In the genomic region with DNA sequence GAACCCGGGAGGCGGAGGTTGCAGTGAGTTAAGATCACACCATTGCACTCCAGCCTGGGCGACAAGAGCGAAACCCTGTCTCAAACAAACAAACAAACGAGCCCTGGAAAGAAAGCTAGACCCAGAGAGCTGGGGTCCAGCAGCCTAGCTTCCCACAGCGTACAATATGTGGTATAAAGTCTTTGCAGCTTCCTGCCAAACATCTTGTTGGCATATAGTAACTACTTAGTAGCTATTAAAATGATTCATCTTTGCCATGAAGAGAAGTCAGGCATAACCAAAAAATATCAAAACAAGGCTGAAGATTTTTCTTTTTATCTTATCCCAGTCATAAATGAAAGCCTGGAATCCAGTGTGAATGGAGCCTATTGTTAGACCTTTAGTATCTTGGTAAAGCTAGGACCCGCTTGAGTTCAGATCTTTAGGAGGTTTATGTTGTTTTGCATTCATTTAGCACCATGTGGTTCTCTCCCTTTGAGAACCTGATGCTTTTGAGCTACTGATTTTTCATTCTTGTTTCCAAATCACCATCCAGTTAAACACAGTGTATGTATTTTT, we compare ENCODE assay signal across 2 cellular contexts.
TF ChIP-seq lines count a peak whose summit lies in the region.

No MANE protein-coding gene starts in this region.

TF ChIP-seq in H1, 55 proteins besides CTCF, POLR2A, EP300 and RAD21 (continued from another document):
- TF ChIP-seq, protein P1, sequence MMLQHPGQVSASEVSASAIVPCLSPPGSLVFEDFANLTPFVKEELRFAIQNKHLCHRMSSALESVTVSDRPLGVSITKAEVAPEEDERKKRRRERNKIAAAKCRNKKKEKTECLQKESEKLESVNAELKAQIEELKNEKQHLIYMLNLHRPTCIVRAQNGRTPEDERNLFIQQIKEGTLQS (IDR thresholded peaks at IDR 0.05; ENCODE audit: insufficient read depth, low read depth, low read length), result no peak
- TF ChIP-seq EZH2 (IDR thresholded peaks at IDR 0.05; ENCODE audit: low read depth, low read length, severe bottlenecking) (no peak), TAF1 (IDR thresholded peaks at IDR 0.05; ENCODE audit: low read depth, low read length) (no peak), POU5F1 (IDR thresholded peaks at IDR 0.05; ENCODE audit: low read depth, low read length) (no peak), BACH1 (IDR thresholded peaks at IDR 0.05; ENCODE audit: low read length) (no peak), GTF2F1 (IDR thresholded peaks at IDR 0.05; ENCODE audit: borderline replicate concordance, low read depth, low read length) (no peak)
- TF ChIP-seq, protein P2, sequence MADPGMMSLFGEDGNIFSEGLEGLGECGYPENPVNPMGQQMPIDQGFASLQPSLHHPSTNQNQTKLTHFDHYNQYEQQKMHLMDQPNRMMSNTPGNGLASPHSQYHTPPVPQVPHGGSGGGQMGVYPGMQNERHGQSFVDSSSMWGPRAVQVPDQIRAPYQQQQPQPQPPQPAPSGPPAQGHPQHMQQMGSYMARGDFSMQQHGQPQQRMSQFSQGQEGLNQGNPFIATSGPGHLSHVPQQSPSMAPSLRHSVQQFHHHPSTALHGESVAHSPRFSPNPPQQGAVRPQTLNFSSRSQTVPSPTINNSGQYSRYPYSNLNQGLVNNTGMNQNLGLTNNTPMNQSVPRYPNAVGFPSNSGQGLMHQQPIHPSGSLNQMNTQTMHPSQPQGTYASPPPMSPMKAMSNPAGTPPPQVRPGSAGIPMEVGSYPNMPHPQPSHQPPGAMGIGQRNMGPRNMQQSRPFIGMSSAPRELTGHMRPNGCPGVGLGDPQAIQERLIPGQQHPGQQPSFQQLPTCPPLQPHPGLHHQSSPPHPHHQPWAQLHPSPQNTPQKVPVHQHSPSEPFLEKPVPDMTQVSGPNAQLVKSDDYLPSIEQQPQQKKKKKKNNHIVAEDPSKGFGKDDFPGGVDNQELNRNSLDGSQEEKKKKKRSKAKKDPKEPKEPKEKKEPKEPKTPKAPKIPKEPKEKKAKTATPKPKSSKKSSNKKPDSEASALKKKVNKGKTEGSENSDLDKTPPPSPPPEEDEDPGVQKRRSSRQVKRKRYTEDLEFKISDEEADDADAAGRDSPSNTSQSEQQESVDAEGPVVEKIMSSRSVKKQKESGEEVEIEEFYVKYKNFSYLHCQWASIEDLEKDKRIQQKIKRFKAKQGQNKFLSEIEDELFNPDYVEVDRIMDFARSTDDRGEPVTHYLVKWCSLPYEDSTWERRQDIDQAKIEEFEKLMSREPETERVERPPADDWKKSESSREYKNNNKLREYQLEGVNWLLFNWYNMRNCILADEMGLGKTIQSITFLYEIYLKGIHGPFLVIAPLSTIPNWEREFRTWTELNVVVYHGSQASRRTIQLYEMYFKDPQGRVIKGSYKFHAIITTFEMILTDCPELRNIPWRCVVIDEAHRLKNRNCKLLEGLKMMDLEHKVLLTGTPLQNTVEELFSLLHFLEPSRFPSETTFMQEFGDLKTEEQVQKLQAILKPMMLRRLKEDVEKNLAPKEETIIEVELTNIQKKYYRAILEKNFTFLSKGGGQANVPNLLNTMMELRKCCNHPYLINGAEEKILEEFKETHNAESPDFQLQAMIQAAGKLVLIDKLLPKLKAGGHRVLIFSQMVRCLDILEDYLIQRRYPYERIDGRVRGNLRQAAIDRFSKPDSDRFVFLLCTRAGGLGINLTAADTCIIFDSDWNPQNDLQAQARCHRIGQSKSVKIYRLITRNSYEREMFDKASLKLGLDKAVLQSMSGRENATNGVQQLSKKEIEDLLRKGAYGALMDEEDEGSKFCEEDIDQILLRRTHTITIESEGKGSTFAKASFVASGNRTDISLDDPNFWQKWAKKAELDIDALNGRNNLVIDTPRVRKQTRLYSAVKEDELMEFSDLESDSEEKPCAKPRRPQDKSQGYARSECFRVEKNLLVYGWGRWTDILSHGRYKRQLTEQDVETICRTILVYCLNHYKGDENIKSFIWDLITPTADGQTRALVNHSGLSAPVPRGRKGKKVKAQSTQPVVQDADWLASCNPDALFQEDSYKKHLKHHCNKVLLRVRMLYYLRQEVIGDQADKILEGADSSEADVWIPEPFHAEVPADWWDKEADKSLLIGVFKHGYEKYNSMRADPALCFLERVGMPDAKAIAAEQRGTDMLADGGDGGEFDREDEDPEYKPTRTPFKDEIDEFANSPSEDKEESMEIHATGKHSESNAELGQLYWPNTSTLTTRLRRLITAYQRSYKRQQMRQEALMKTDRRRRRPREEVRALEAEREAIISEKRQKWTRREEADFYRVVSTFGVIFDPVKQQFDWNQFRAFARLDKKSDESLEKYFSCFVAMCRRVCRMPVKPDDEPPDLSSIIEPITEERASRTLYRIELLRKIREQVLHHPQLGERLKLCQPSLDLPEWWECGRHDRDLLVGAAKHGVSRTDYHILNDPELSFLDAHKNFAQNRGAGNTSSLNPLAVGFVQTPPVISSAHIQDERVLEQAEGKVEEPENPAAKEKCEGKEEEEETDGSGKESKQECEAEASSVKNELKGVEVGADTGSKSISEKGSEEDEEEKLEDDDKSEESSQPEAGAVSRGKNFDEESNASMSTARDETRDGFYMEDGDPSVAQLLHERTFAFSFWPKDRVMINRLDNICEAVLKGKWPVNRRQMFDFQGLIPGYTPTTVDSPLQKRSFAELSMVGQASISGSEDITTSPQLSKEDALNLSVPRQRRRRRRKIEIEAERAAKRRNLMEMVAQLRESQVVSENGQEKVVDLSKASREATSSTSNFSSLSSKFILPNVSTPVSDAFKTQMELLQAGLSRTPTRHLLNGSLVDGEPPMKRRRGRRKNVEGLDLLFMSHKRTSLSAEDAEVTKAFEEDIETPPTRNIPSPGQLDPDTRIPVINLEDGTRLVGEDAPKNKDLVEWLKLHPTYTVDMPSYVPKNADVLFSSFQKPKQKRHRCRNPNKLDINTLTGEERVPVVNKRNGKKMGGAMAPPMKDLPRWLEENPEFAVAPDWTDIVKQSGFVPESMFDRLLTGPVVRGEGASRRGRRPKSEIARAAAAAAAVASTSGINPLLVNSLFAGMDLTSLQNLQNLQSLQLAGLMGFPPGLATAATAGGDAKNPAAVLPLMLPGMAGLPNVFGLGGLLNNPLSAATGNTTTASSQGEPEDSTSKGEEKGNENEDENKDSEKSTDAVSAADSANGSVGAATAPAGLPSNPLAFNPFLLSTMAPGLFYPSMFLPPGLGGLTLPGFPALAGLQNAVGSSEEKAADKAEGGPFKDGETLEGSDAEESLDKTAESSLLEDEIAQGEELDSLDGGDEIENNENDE (IDR thresholded peaks at IDR 0.05; ENCODE audit: insufficient replicate concordance, low read length), result no peak

TF ChIP-seq in neural cell, 6 proteins besides CTCF, POLR2A, EP300 and RAD21 (continued from another document):
- TF ChIP-seq, protein P3, sequence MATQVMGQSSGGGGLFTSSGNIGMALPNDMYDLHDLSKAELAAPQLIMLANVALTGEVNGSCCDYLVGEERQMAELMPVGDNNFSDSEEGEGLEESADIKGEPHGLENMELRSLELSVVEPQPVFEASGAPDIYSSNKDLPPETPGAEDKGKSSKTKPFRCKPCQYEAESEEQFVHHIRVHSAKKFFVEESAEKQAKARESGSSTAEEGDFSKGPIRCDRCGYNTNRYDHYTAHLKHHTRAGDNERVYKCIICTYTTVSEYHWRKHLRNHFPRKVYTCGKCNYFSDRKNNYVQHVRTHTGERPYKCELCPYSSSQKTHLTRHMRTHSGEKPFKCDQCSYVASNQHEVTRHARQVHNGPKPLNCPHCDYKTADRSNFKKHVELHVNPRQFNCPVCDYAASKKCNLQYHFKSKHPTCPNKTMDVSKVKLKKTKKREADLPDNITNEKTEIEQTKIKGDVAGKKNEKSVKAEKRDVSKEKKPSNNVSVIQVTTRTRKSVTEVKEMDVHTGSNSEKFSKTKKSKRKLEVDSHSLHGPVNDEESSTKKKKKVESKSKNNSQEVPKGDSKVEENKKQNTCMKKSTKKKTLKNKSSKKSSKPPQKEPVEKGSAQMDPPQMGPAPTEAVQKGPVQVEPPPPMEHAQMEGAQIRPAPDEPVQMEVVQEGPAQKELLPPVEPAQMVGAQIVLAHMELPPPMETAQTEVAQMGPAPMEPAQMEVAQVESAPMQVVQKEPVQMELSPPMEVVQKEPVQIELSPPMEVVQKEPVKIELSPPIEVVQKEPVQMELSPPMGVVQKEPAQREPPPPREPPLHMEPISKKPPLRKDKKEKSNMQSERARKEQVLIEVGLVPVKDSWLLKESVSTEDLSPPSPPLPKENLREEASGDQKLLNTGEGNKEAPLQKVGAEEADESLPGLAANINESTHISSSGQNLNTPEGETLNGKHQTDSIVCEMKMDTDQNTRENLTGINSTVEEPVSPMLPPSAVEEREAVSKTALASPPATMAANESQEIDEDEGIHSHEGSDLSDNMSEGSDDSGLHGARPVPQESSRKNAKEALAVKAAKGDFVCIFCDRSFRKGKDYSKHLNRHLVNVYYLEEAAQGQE (IDR thresholded peaks at IDR 0.05; ENCODE audit: borderline replicate concordance), result no peak
- no peak for TF ChIP-seq SMC3 (conservative IDR thresholded peaks at IDR 0.05; ENCODE audit: poor library complexity)
- TF ChIP-seq EZH2 (IDR thresholded peaks at IDR 0.05; ENCODE audit: borderline replicate concordance, insufficient read depth, low read length, poor library complexity, severe bottlenecking), result no peak
- no peak for TF ChIP-seq TAF1 (IDR thresholded peaks at IDR 0.05; ENCODE audit: low read depth)
TF ChIP-seq in neural cell: peak in this region for 0.
